Comparison of ENCODE assay signal across 27 cellular contexts in the genomic region with DNA sequence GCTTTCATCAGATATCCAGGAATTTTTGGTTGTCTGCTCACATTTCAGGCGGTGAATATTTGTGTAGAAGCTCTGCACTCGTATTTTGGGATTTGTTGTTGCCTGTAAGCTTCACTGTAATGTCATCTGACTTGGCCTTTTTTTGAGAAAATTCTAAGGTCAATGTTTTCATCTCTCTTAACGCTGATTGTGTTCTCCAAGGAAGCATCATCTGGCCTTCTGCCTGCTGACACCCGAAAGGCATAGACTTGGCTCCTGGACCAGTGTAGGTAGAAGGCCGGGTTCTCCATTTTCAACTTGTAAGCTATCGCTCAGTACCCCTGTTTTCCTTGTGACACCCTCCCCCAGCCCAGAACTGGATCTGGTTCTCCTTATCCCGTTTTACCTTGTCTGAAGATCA.
"Had no signal": no experiment of that assay in that cellular context is flagged by ENCODE, and none has a peak within 500 bp of the region (broad histone marks: within the 10 kb centered on the region; RNA-seq: fewer than 3 reads in every experiment).

No MANE protein-coding gene starts in this region.

- ATAC-seq: left colon; left lung; lower lobe of right lung; naive thymus-derived CD8-positive, alpha-beta T cell; right cardiac atrium; sciatic nerve; stimulated activated naive B cell treated with anti-CD40 and anti-IgM and Interleukin-4, amounts not matched to agents 10 μg/mL and 1 μg/mL and 100 μg/mL, for 72 hours; stimulated activated naive CD8-positive, alpha-beta T cell treated with anti-CD3 and anti-CD28 coated beads, Interleukin-15, Interleukin-2, amounts not matched to agents 100 U/mL and 50 U/mL, for 24 hours had no signal

- H3K27me3 ChIP-seq: left lung, neutrophil, ovary, stomach, testis, thyroid gland, transverse colon, upper lobe of left lung, vagina had no signal

- H3K36me3 ChIP-seq: left lung, lower lobe of right lung, neutrophil, ovary, stomach, thyroid gland, transverse colon, upper lobe of left lung, vagina had no signal

- DNase-seq: hypothalamus; immature natural killer cell; kidney; left colon; left lung; lower lobe of right lung; mammary epithelial cell; mesenchymal stem cell; naive thymus-derived CD8-positive, alpha-beta T cell; occipital lobe; ovary; right cardiac atrium; stimulated activated CD4-positive, alpha-beta T cell treated with anti-CD3 and anti-CD28 coated beads, Interleukin-12 subunit alpha, Interleukin-12 subunit beta, amount 100 ng/mL, for 4 hours; stimulated activated CD4-positive, alpha-beta T cell treated with anti-CD3 and anti-CD28 coated beads, Interleukin-15, amount 100 ng/mL, for 24 hours; stimulated activated CD4-positive, alpha-beta T cell treated with anti-CD3 and anti-CD28 coated beads, Interleukin-2, amount 100 ng/mL, for 24 hours; stimulated activated CD4-positive, alpha-beta T cell treated with anti-CD3 and anti-CD28 coated beads, Interleukin-4, amount 100 ng/mL, for 1 hour; stimulated activated naive B cell treated with anti-CD40 and anti-IgM and Interleukin-4, amounts not matched to agents 10 μg/mL and 1 μg/mL and 100 μg/mL, for 72 hours; stimulated activated naive CD8-positive, alpha-beta T cell treated with anti-CD3 and anti-CD28 coated beads, Interleukin-15, Interleukin-2, amounts not matched to agents 100 U/mL and 50 U/mL, for 24 hours; stomach; testis; thyroid gland; transverse colon; upper lobe of left lung had no signal

- H3K4me3 ChIP-seq: left lung, lower lobe of right lung, ovary, skin epidermis, stomach, testis, thyroid gland, transverse colon, upper lobe of left lung, vagina had no signal

- H3K9me3 ChIP-seq: left lung, lower lobe of right lung, neutrophil, ovary, stomach, testis, thyroid gland, transverse colon, upper lobe of left lung, vagina had no signal

- H3K4me1 ChIP-seq: left lung, lower lobe of right lung, stomach, testis, thyroid gland, transverse colon, upper lobe of left lung, vagina had no signal
